Comparison of ENCODE assay signal across 9 cellular contexts in genomic region chr10:119370972-119371703, GRCh38.
DNase-seq lines count a peak whose midpoint lies in the region; ATAC-seq and TF ChIP-seq lines count a peak whose summit lies in the region.
"Had no signal": no experiment of that assay in that cellular context is flagged by ENCODE, and none has a peak within 500 bp of the region (broad histone marks: within the 10 kb centered on the region; RNA-seq: fewer than 3 reads in every experiment).

No MANE protein-coding gene starts in this region.

- peaks cover 33% of the 10 kb centered on the region for H3K27me3 Mint-ChIP-seq in endothelial cell (ENCODE audit: unreplicated experiment)
- no peaks in the 10 kb centered on the region for H3K27me3 Mint-ChIP-seq in activated naive CD4-positive, alpha-beta T cell treated with anti-CD3 and anti-CD28 coated beads for 36 hours (ENCODE audit: low read depth)

- CTCF ChIA-PET in activated naive CD4-positive, alpha-beta T cell treated with anti-CD3 and anti-CD28 coated beads for 36 hours (lab: Charles Lee), result interaction anchor here (0.6 to 1.4 kb wide), 5 partner anchors 7 to 210 kb away, joined by 3 to 5 read pairs (median 3); no protein-coding TSS in a partner anchor

- DNase-seq in endothelial cell (ENCODE audit: low spot score) (peak; percentile 34), mucosa of descending colon (peak in 1 of 3 donors; percentile 61), vagina (ENCODE audit: extremely low spot score in 2 of 2) (no peak), DMS53 treated with DMSO at 0.1 percent for 48 hours (lab: John Stamatoyannopoulos, UW; ENCODE audit: unreplicated experiment) (no peak)
- no peak for DNase-seq in activated naive CD4-positive, alpha-beta T cell treated with anti-CD3 and anti-CD28 coated beads for 36 hours
- DNase-seq: NCI-H187 had no signal

- H3K36me3 Mint-ChIP-seq in endothelial cell (ENCODE audit: low read depth, unreplicated experiment), result peaks cover 42% of the 10 kb centered on the region
- peaks cover 3% of the 10 kb centered on the region for H3K36me3 Mint-ChIP-seq in activated naive CD4-positive, alpha-beta T cell treated with anti-CD3 and anti-CD28 coated beads for 36 hours (ENCODE audit: low read depth)
- H3K36me3 Mint-ChIP-seq: stimulated activated effector memory CD8-positive, alpha-beta T cell treated with anti-CD3 and anti-CD28 coated beads, Interleukin-12 subunit alpha, Interleukin-12 subunit beta, amount 100 ng/mL, for 72 hours had no signal

- H3K4me3 ChIP-seq in mucosa of descending colon (no peak overlapping the region), vagina (peak overlapping the region in 1 of 2 donors; percentile 8)

- ATAC-seq in mucosa of descending colon, result peak; percentile 36
- no peak for ATAC-seq in HG02678 (IDR thresholded peaks at IDR 0.05; ENCODE audit: unreplicated experiment)

- no peaks in the 10 kb centered on the region for H3K27me3 ChIP-seq in vagina

- no peak for TF ChIP-seq POLR2A in vagina (IDR thresholded peaks at IDR 0.05)

- peaks cover 12% of the 10 kb centered on the region for H3K4me1 ChIP-seq in mucosa of descending colon (ENCODE audit: low read depth)
- H3K4me1 ChIP-seq in vagina, result peaks cover 77% of the 10 kb centered on the region

- peak overlapping the region; percentile 80 for H3K27ac ChIP-seq in vagina

- peaks cover 93% of the 10 kb centered on the region for H3K4me1 Mint-ChIP-seq in endothelial cell (ENCODE audit: unreplicated experiment)
- peaks cover 33% of the 10 kb centered on the region for H3K4me1 Mint-ChIP-seq in activated naive CD4-positive, alpha-beta T cell treated with anti-CD3 and anti-CD28 coated beads for 36 hours (ENCODE audit: low read depth)

- H3K9me3 Mint-ChIP-seq in endothelial cell (ENCODE audit: unreplicated experiment), result no peaks in the 10 kb centered on the region
- no peaks in the 10 kb centered on the region for H3K9me3 Mint-ChIP-seq in activated naive CD4-positive, alpha-beta T cell treated with anti-CD3 and anti-CD28 coated beads for 36 hours
- H3K9me3 Mint-ChIP-seq: stimulated activated effector memory CD8-positive, alpha-beta T cell treated with anti-CD3 and anti-CD28 coated beads, Interleukin-12 subunit alpha, Interleukin-12 subunit beta, amount 100 ng/mL, for 72 hours had no signal

- peak overlapping the region; percentile 98 for H3K27ac Mint-ChIP-seq in endothelial cell (ENCODE audit: unreplicated experiment)
- no peak overlapping the region for H3K27ac Mint-ChIP-seq in activated naive CD4-positive, alpha-beta T cell treated with anti-CD3 and anti-CD28 coated beads for 36 hours

- no peaks in the 10 kb centered on the region for H3K9me3 ChIP-seq in mucosa of descending colon
- H3K9me3 ChIP-seq in vagina, result no peaks in the 10 kb centered on the region

- H3K36me3 ChIP-seq in mucosa of descending colon (ENCODE audit: low read depth), result no peaks in the 10 kb centered on the region
- H3K36me3 ChIP-seq in vagina, result no peaks in the 10 kb centered on the region

- intact Hi-C loops in mucosa of descending colon (cut with DNase I, micrococcal nuclease) (no loop called here), vagina (cut with DNase I) (no loop called here)
- intact Hi-C loops in activated naive CD4-positive, alpha-beta T cell treated with anti-CD3 and anti-CD28 coated beads for 36 hours (cut with micrococcal nuclease), result loop anchor here (5.0 kb wide), 2 partner anchors 39 to 331 kb away; no protein-coding TSS in a partner anchor

- H3K4me3 Mint-ChIP-seq in endothelial cell (ENCODE audit: unreplicated experiment), result no peak overlapping the region
- H3K4me3 Mint-ChIP-seq in activated naive CD4-positive, alpha-beta T cell treated with anti-CD3 and anti-CD28 coated beads for 36 hours, result no peak overlapping the region
- H3K4me3 Mint-ChIP-seq: stimulated activated effector memory CD8-positive, alpha-beta T cell treated with anti-CD3 and anti-CD28 coated beads, Interleukin-12 subunit alpha, Interleukin-12 subunit beta, amount 100 ng/mL, for 72 hours had no signal

- TF ChIP-seq CTCF in endothelial cell (IDR thresholded peaks at IDR 0.05; ENCODE audit: unreplicated experiment) (no peak), mucosa of descending colon (IDR thresholded peaks at IDR 0.05) (no peak), vagina (IDR thresholded peaks at IDR 0.05) (no peak)

TF ChIP-seq in PFSK-1, 5 proteins besides CTCF, POLR2A, EP300 and RAD21:
- no peak for TF ChIP-seq SIN3A (IDR thresholded peaks at IDR 0.05; ENCODE audit: borderline replicate concordance, insufficient read depth, low read length)
- no peak for TF ChIP-seq POLR2AphosphoS5 (IDR thresholded peaks at IDR 0.05; ENCODE audit: low read depth, low read length)
- peak; percentile 35 for TF ChIP-seq FOXP2 (optimal IDR thresholded peaks at IDR 0.05; ENCODE audit: borderline replicate concordance, extremely low read depth, extremely low read length, insufficient read depth)
- TF ChIP-seq REST (IDR thresholded peaks at IDR 0.05; ENCODE audit: insufficient read depth in 1 of 2, low read depth in 2 of 2, low read length in 2 of 2), result peak in 1 of 2 experiments; percentile 59; a peak in 2 of 4 replicates
- TF ChIP-seq TAF1 (IDR thresholded peaks at IDR 0.05; ENCODE audit: borderline replicate concordance, insufficient read depth, low read length), result no peak
